8 cellular contexts compared by ENCODE assay signal in genomic region chr1:153534933-153535663, GRCh38. TPM values are rescaled to one million over a fixed set of nuclear protein-coding genes. Genes with fewer than 3 reads are reported as not detected.
DNase-seq lines count a peak whose midpoint lies in the region; ATAC-seq and TF ChIP-seq lines count a peak whose summit lies in the region.

No MANE protein-coding gene starts in this region.

- H3K4me1 ChIP-seq in right atrium auricular region = peaks cover 0 to 38% of the 10 kb centered on the region in 2 donors

- H3K9me3 ChIP-seq in right atrium auricular region = no peaks in the 10 kb centered on the region

- no peaks in the 10 kb centered on the region for H3K27me3 ChIP-seq in right atrium auricular region

- peak; percentile 64 for DNase-seq in ELR (ENCODE audit: low read depth)
- peak; percentile 69 for DNase-seq in M059J (ENCODE audit: low read depth)
- DNase-seq in right atrium auricular region (ENCODE audit: low spot score) = peak; percentile 85
- no peak for DNase-seq in skeletal muscle cell (ENCODE audit: low read depth)
- DNase-seq in NCI-H2171 (lab: John Stamatoyannopoulos, UW) = no peak
- DNase-seq in NCI-H446 (lab: John Stamatoyannopoulos, UW) = no peak

- no peak for TF ChIP-seq CTCF in right atrium auricular region (IDR thresholded peaks at IDR 0.05)

- H3K27ac ChIP-seq in adipose tissue (ENCODE audit: low read depth, low read length) = peak overlapping the region; percentile 52
- peak overlapping the region; percentile 97 for H3K27ac ChIP-seq in right atrium auricular region

- 52 to 90% (median 58%) methylated on average over 6 of the region's 6 CpGs for WGBS in adipose tissue, 3 donors

- H3K36me3 ChIP-seq in right atrium auricular region = no peaks in the 10 kb centered on the region

- no peak for ATAC-seq in GM21526 (IDR thresholded peaks at IDR 0.05; ENCODE audit: low FRiP score, unreplicated experiment)

- peak overlapping the region; percentile 67 to 74 for H3K4me3 ChIP-seq in right atrium auricular region
- H3K4me3 ChIP-seq in skeletal muscle cell (ENCODE audit: low read depth, low read length) = peak overlapping the region; percentile 74

RNA-seq across cellular contexts. Expression of gene S100A6, which starts 0.7 kb away (rescaled TPM):
- total RNA-seq in M059J (2014; rRNA removed; shearing (Covaris generic)) = 526 and 547 TPM in 2 replicates
- polyA plus RNA-seq in adipose tissue = 1,000 to 10,000 TPM in 2 of 3 donors, 100 to 1,000 TPM in 1; 125 to 3,055 (median 1,599) TPM
- 100 to 1,000 TPM; 156 to 324 TPM for total RNA-seq in right atrium auricular region

RNA-seq across cellular contexts. Expression of gene S100A5, which starts 5.6 kb away (rescaled TPM):
- total RNA-seq in M059J (2014; rRNA removed; shearing (Covaris generic)) = not detected in 2 replicates
- polyA plus RNA-seq in adipose tissue = under 1 TPM in 1 of 3 donors, not detected in 2; 0.90 TPM
- not detected for total RNA-seq in right atrium auricular region

RNA-seq across cellular contexts. Expression of gene S100A4, which starts 10.5 kb away (rescaled TPM):
- total RNA-seq in M059J (2014; rRNA removed; shearing (Covaris generic)) = 2.9 and 12.3 TPM in 2 replicates
- polyA plus RNA-seq in adipose tissue = 1,000 to 10,000 TPM in 1 of 3 donors, 100 to 1,000 TPM in 1, 10 to 100 TPM in 1; 46.0 to 3,087 (median 447) TPM
- 100 to 1,000 TPM; 144 to 156 TPM for total RNA-seq in right atrium auricular region

RNA-seq across cellular contexts. Expression of gene S100A3, which starts 14.0 kb away (rescaled TPM):
- total RNA-seq in M059J (2014; rRNA removed; shearing (Covaris generic)) = 5.2 and 5.8 TPM in 2 replicates
- polyA plus RNA-seq in adipose tissue = 1 to 10 TPM in 2 of 3 donors, under 1 TPM in 1; 0.37 to 7.2 (median 7.0) TPM
- total RNA-seq in right atrium auricular region = 1 to 10 TPM; 1.8 to 3.4 TPM

RNA-seq across cellular contexts. Expression of gene S100A2, which starts 30.5 kb away (rescaled TPM):
- 14.4 and 19.6 TPM in 2 replicates for total RNA-seq in M059J (2014; rRNA removed; shearing (Covaris generic))
- 1 to 10 TPM in 2 of 3 donors, under 1 TPM in 1; 0.52 to 4.4 (median 2.1) TPM for polyA plus RNA-seq in adipose tissue
- not detected for total RNA-seq in right atrium auricular region

Comparison
In these comparisons a context has a peak if more than half of its experiments do, and no peak if none do; other contexts are left out.
1. DNase-seq: peak in ELR (single experiment), M059J (single experiment) and right atrium auricular region (single experiment); none in skeletal muscle cell (single experiment), NCI-H2171 (single experiment) and NCI-H446 (0 of 2).
2. RNA of gene S100A4, which starts 10.5 kb away (total RNA-seq): 144 to 156 TPM in right atrium auricular region; 2.9 to 12.3 TPM in M059J; every median in the first group is over 10 times any median in the second.